1 cellular context compared by ENCODE assay signal in genomic region chr5:56522972-56523371, GRCh38.
TF ChIP-seq lines count a peak whose summit lies in the region.

No MANE protein-coding gene starts in this region.

TF ChIP-seq in IMR-90, 13 proteins besides CTCF, POLR2A, EP300 and RAD21:
- TF ChIP-seq CEBPB (IDR thresholded peaks at IDR 0.05; ENCODE audit: low read depth, low read length) (peak; percentile 30; the same call in 1 of the 2 replicates), MXI1 (IDR thresholded peaks at IDR 0.05; ENCODE audit: borderline replicate concordance, low read depth, low read length) (no peak)
